ENCODE assay signal across 8 cellular contexts in genomic region chr17:58755577-58756245, GRCh38. TPM values are rescaled to one million over a fixed set of nuclear protein-coding genes. Genes with fewer than 3 reads are reported as not detected.
DNase-seq lines count a peak whose midpoint lies in the region; ATAC-seq and TF ChIP-seq lines count a peak whose summit lies in the region.

Gene PPM1E, plus strand, starts transcription at chr17:58755854.

- H3K27ac ChIP-seq in gastroesophageal sphincter (peak within 1 kb of the TSS in 1 of 4 donors; percentile 27), thyroid gland (no peak within 1 kb of the TSS)

- WGBS in gastroesophageal sphincter (ENCODE audit: low coverage in 1 of 2), 2 donors: 17% methylated on average over 2 of the region's 71 CpGs; no CpG with 5 or more reads in 1 of the 2 donors
- WGBS in thyroid gland, 2 donors: 4 to 8% methylated on average over 22 to 46 of the region's 71 CpGs

- no peak for TF ChIP-seq EP300 in gastroesophageal sphincter (IDR thresholded peaks at IDR 0.05)

- TF ChIP-seq POLR2A in gastroesophageal sphincter (IDR thresholded peaks at IDR 0.05) (no peak), thyroid gland (IDR thresholded peaks at IDR 0.05) (no peak)

- DNase-seq in DMS153 treated with DMSO at 0.1 percent for 48 hours (lab: John Stamatoyannopoulos, UW; ENCODE audit: unreplicated experiment) (peak; percentile 68), activated gamma-delta T cell (lab: John Stamatoyannopoulos, UW) (peak; percentile 18), thyroid gland (peak; percentile 18 to 30), GDM1 (lab: John Stamatoyannopoulos, UW) (no peak)
- DNase-seq in Jurkat, Clone E6-1 (ENCODE audit: low read depth, low spot score): peak; percentile 64

- H3K36me3 ChIP-seq in gastroesophageal sphincter: no peaks in the 10 kb centered on the region
- H3K36me3 ChIP-seq in neuron (ENCODE audit: insufficient read depth, low read length): no peaks in the 10 kb centered on the region
- no peaks in the 10 kb centered on the region for H3K36me3 ChIP-seq in thyroid gland

- peak; percentile 53 for ATAC-seq in gastroesophageal sphincter

- peaks cover 0 to 22% (median 9%) of the 10 kb centered on the region in 3 donors for H3K4me1 ChIP-seq in gastroesophageal sphincter
- peaks cover 13% of the 10 kb centered on the region for H3K4me1 ChIP-seq in neuron (ENCODE audit: insufficient read depth, low read length)
- peaks cover 4 to 15% of the 10 kb centered on the region in 2 donors for H3K4me1 ChIP-seq in thyroid gland

- peaks cover 71% of the 10 kb centered on the region for H3K27me3 ChIP-seq in gastroesophageal sphincter
- H3K27me3 ChIP-seq in neuron (ENCODE audit: insufficient read depth, low read length): no peaks in the 10 kb centered on the region
- H3K27me3 ChIP-seq in thyroid gland: peaks cover 15% of the 10 kb centered on the region

- TF ChIP-seq CTCF in gastroesophageal sphincter (IDR thresholded peaks at IDR 0.05) (no peak), thyroid gland (IDR thresholded peaks at IDR 0.05) (no peak)

- H3K9me3 ChIP-seq in gastroesophageal sphincter (no peaks in the 10 kb centered on the region), neuron (ENCODE audit: low read length) (no peaks in the 10 kb centered on the region), thyroid gland (no peaks in the 10 kb centered on the region)

- H3K4me3 ChIP-seq in Jurkat, Clone E6-1 (ENCODE audit: low read length): peak within 1 kb of the TSS; percentile 62
- H3K4me3 ChIP-seq in gastroesophageal sphincter (peak within 1 kb of the TSS; percentile 17 to 60), neuron (ENCODE audit: low read length) (peak within 1 kb of the TSS; percentile 52), thyroid gland (replicated peaks in 1 of 3) (peak within 1 kb of the TSS in 2 of 3 donors; percentile 7 to 30)

- peak within 1 kb of the TSS; percentile 98 for H2AFZ ChIP-seq in neuron (ENCODE audit: low read depth, low read length)

- intact Hi-C loops in thyroid gland (cut with DNase I): no loop called here

TF ChIP-seq in PFSK-1, 5 proteins besides CTCF, POLR2A, EP300 and RAD21:
- peak; percentile 80 for TF ChIP-seq FOXP2 (optimal IDR thresholded peaks at IDR 0.05; ENCODE audit: borderline replicate concordance, extremely low read depth, extremely low read length, insufficient read depth)
- TF ChIP-seq POLR2AphosphoS5 (IDR thresholded peaks at IDR 0.05; ENCODE audit: low read depth, low read length): no peak
- no peak; the same call in 1 of the 2 replicates for TF ChIP-seq SIN3A (IDR thresholded peaks at IDR 0.05; ENCODE audit: borderline replicate concordance, insufficient read depth, low read length)
- no peak for TF ChIP-seq TAF1 (IDR thresholded peaks at IDR 0.05; ENCODE audit: borderline replicate concordance, insufficient read depth, low read length)
- peak; percentile 90 to 93 for TF ChIP-seq REST (IDR thresholded peaks at IDR 0.05; ENCODE audit: insufficient read depth in 1 of 2, low read depth in 2 of 2, low read length in 2 of 2)

RNA-seq across cellular contexts. Expression of gene PPM1E, which starts in this region (rescaled TPM):
- polyA plus RNA-seq in Jurkat, Clone E6-1 (2012; ENCODE audit: insufficient read depth, insufficient read length): 4.3 TPM
- polyA plus RNA-seq in PFSK-1 (2012; ENCODE audit: insufficient read length, low read depth): 3.0 TPM
- total RNA-seq in gastroesophageal sphincter (under 1 TPM; 0.35 to 0.92 (median 0.44) TPM), thyroid gland (under 1 TPM in 3 of 4 donors, not detected in 1; 0.11 to 0.13 (median 0.13) TPM)

Comparison
In these comparisons a context has a peak if more than half of its experiments do, and no peak if none do; other contexts are left out.
1. Peak in ATAC-seq and H3K4me3 ChIP-seq in gastroesophageal sphincter; RNA of the gene not detected or under 1 TPM.
2. Peak in DNase-seq and H3K4me3 ChIP-seq in thyroid gland; RNA of the gene not detected or under 1 TPM.